In genomic region chr10:9863559-9864121, GRCh38 we compare ENCODE assay signal across 26 cellular contexts.
"Had no signal": no experiment of that assay in that cellular context is flagged by ENCODE, and none has a peak within 500 bp of the region (broad histone marks: within the 10 kb centered on the region; RNA-seq: fewer than 3 reads in every experiment).

No MANE protein-coding gene starts in this region.

- DNase-seq: IMR-90, MV-4-11, NCI-H1048, NCI-H1105, NCI-H1417, NCI-H1436 treated with DMSO at 0.1 percent for 48 hours, NCI-H1694 treated with DMSO at 0.1 percent for 48 hours, NCI-H1930, NCI-H2081, NCI-H2107, NCI-H2171, NCI-H226, NCI-H446, NCI-H510A, NCI-H524 treated with DMSO at 0.1 percent for 48 hours, NCI-H69, NCI-H774, Right ventricle myocardium superior, RPMI8226, SIG-M5, SK-N-SH, SW 1271, T-cell had no signal

- H3K9ac ChIP-seq: KMS-11, SK-N-SH had no signal

- H3K9me2 ChIP-seq: SK-N-SH had no signal

- H3K36me3 Mint-ChIP-seq: T-cell had no signal

- H3K27ac ChIP-seq: KMS-11 had no signal

- H3K9me3 ChIP-seq: SK-N-SH had no signal

- H3K27ac Mint-ChIP-seq: T-cell had no signal

- H3K4me1 Mint-ChIP-seq: T-cell had no signal

- H3K4me2 ChIP-seq: KMS-11, SK-N-SH had no signal

- H3K4me3 Mint-ChIP-seq: T-cell had no signal

- FAIRE-seq: HepG2, RCC 7860 had no signal
